ENCODE assay signal across 14 cellular contexts in the genomic region with DNA sequence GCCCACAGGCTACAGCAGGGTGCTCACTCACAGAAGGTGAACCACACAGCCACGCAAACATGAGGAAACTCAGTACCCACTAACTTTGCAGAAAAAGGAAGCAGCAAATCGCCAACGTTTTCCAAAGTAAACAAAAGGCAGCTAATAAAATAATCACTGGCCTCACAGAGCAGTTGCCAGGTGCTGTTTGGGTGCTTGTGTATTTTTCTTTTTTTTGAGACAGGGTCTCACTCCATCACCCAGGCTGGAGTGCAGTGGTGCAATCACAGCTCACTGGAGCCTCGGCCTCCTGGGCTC. TPM values are rescaled to one million over a fixed set of nuclear protein-coding genes. Genes with fewer than 3 reads are reported as not detected.
DNase-seq lines count a peak whose midpoint lies in the region; ATAC-seq and TF ChIP-seq lines count a peak whose summit lies in the region.
"Had no signal": no experiment of that assay in that cellular context is flagged by ENCODE, and none has a peak within 500 bp of the region (broad histone marks: within the 10 kb centered on the region; RNA-seq: fewer than 3 reads in every experiment).

No MANE protein-coding gene starts in this region.

- H3K9me3 Mint-ChIP-seq in nephron = no peaks in the 10 kb centered on the region
- H3K9me3 Mint-ChIP-seq in activated T-helper 17 cell treated with anti-CD3 and anti-CD28 coated beads, Interleukin-2, amount 50 U/mL, for 72 hours = no peaks in the 10 kb centered on the region
- H3K9me3 Mint-ChIP-seq: CD4-positive, CD25-positive, alpha-beta regulatory T cell had no signal

- TF ChIP-seq CTCF in 22Rv1 (IDR thresholded peaks at IDR 0.05) = no peak
- TF ChIP-seq CTCF in LNCaP clone FGC (IDR thresholded peaks at IDR 0.05; ENCODE audit: control insufficient read depth, extremely low read depth, insufficient read depth) = no peak
- TF ChIP-seq CTCF in nephron (IDR thresholded peaks at IDR 0.05; ENCODE audit: unreplicated experiment in 3 of 3) = no peak
- no peak for TF ChIP-seq CTCF in GM13976 (IDR thresholded peaks at IDR 0.05; ENCODE audit: borderline replicate concordance, control extremely low read depth, extremely low read depth, insufficient read depth, missing control alignments)

- ATAC-seq in left colon = peak; percentile 38
- ATAC-seq in activated T-helper 17 cell treated with anti-CD3 and anti-CD28 coated beads, Interleukin-2, amount 50 U/mL, for 72 hours (replicated peaks) = no peak

- peak; percentile 76 for DNase-seq in LNCaP clone FGC (ENCODE audit: low read depth)
- no peak for DNase-seq in left colon
- no peak for DNase-seq in T-helper 1 cell
- DNase-seq in stimulated activated CD4-positive, alpha-beta T cell treated with anti-CD3 and anti-CD28 coated beads, Interleukin-4, amount 100 ng/mL, for 1 hour = no peak
- no peak for DNase-seq in GM13976 (ENCODE audit: low spot score)
- DNase-seq: Caco-2; CD4-positive, CD25-positive, alpha-beta regulatory T cell; GM23248 had no signal

- no peaks in the 10 kb centered on the region for H3K27me3 Mint-ChIP-seq in nephron (ENCODE audit: low read depth)
- H3K27me3 Mint-ChIP-seq in activated T-helper 17 cell treated with anti-CD3 and anti-CD28 coated beads, Interleukin-2, amount 50 U/mL, for 72 hours = no peaks in the 10 kb centered on the region
- H3K27me3 Mint-ChIP-seq: B cell; CD4-positive, CD25-positive, alpha-beta regulatory T cell had no signal

- peaks cover 9% of the 10 kb centered on the region for H3K4me1 Mint-ChIP-seq in nephron
- peaks cover 15% of the 10 kb centered on the region for H3K4me1 Mint-ChIP-seq in activated T-helper 17 cell treated with anti-CD3 and anti-CD28 coated beads, Interleukin-2, amount 50 U/mL, for 72 hours

- intact Hi-C loops in left colon (cut with DNase I, micrococcal nuclease) = no loop called here

- in situ Hi-C loops in GM13976 (cut with MboI; ENCODE audit: low sequenced_read_pairs, unreplicated experiment) = no loop called here

- peak overlapping the region; percentile 40 for H3K4me3 ChIP-seq in LNCaP clone FGC (ENCODE audit: low read depth, low read length)
- H3K4me3 ChIP-seq: BLaER1 treated with 17β-estradiol and CSF1 and Interleukin-3, amounts not matched to agents 10 nM and 100 nM; GM23248; HAP-1 had no signal

- peaks cover 29% of the 10 kb centered on the region for H3K36me3 Mint-ChIP-seq in nephron (ENCODE audit: low read depth)
- H3K36me3 Mint-ChIP-seq in activated T-helper 17 cell treated with anti-CD3 and anti-CD28 coated beads, Interleukin-2, amount 50 U/mL, for 72 hours (ENCODE audit: low read depth) = peaks cover 80% of the 10 kb centered on the region

- no peak overlapping the region for H3K27ac Mint-ChIP-seq in nephron
- no peak overlapping the region for H3K27ac Mint-ChIP-seq in activated T-helper 17 cell treated with anti-CD3 and anti-CD28 coated beads, Interleukin-2, amount 50 U/mL, for 72 hours
- H3K27ac Mint-ChIP-seq: B cell; CD4-positive, CD25-positive, alpha-beta regulatory T cell had no signal

- H3K4me3 Mint-ChIP-seq in nephron = peak overlapping the region in 2 of 3 experiments; percentile 67 to 71
- H3K4me3 Mint-ChIP-seq in activated T-helper 17 cell treated with anti-CD3 and anti-CD28 coated beads, Interleukin-2, amount 50 U/mL, for 72 hours = no peak overlapping the region
- H3K4me3 Mint-ChIP-seq: B cell had no signal

- H3K27ac ChIP-seq in 22Rv1 = 0 out of 2 replicates have a peak overlapping the region, but pooled peaks have one; percentile 17
- H3K27ac ChIP-seq: BLaER1 treated with 17β-estradiol and CSF1 and Interleukin-3, amounts not matched to agents 10 nM and 100 nM; GM23248 had no signal

RNA-seq across cellular contexts. Expression of a gene that starts 3.8 kb away (rescaled TPM):
- total RNA-seq in left colon = 1 to 10 TPM; 6.7 to 8.1 TPM
- total RNA-seq in activated T-helper 17 cell treated with anti-CD3 and anti-CD28 coated beads, Interleukin-2, amount 50 U/mL, for 72 hours = 10 to 100 TPM; 16.3 to 21.9 TPM

RNA-seq across cellular contexts. Expression of a gene that starts 14.2 kb away (rescaled TPM):
- 10 to 100 TPM; 29.8 to 33.2 TPM for total RNA-seq in left colon
- total RNA-seq in activated T-helper 17 cell treated with anti-CD3 and anti-CD28 coated beads, Interleukin-2, amount 50 U/mL, for 72 hours = 10 to 100 TPM; 56.3 to 81.0 TPM

RNA-seq across cellular contexts. Expression of a gene that starts 14.3 kb away (rescaled TPM):
- 10 to 100 TPM; 43.4 to 52.5 TPM for total RNA-seq in left colon
- 100 to 1,000 TPM in 1 of 2 donors, 10 to 100 TPM in 1; 89.7 to 123 TPM for total RNA-seq in activated T-helper 17 cell treated with anti-CD3 and anti-CD28 coated beads, Interleukin-2, amount 50 U/mL, for 72 hours

RNA-seq across cellular contexts. Expression of a gene that starts 22.7 kb away (rescaled TPM):
- 1 to 10 TPM in 1 of 2 donors, under 1 TPM in 1; 0.52 to 1.9 TPM for total RNA-seq in left colon
- 1 to 10 TPM; 6.1 to 6.4 TPM for total RNA-seq in activated T-helper 17 cell treated with anti-CD3 and anti-CD28 coated beads, Interleukin-2, amount 50 U/mL, for 72 hours

RNA-seq across cellular contexts. Expression of a gene that starts 32.6 kb away (rescaled TPM):
- total RNA-seq in left colon = 10 to 100 TPM in 1 of 2 donors, 1 to 10 TPM in 1; 10.0 to 10.6 TPM
- 10 to 100 TPM; 10.3 to 24.0 TPM for total RNA-seq in activated T-helper 17 cell treated with anti-CD3 and anti-CD28 coated beads, Interleukin-2, amount 50 U/mL, for 72 hours
